In the genomic region with DNA sequence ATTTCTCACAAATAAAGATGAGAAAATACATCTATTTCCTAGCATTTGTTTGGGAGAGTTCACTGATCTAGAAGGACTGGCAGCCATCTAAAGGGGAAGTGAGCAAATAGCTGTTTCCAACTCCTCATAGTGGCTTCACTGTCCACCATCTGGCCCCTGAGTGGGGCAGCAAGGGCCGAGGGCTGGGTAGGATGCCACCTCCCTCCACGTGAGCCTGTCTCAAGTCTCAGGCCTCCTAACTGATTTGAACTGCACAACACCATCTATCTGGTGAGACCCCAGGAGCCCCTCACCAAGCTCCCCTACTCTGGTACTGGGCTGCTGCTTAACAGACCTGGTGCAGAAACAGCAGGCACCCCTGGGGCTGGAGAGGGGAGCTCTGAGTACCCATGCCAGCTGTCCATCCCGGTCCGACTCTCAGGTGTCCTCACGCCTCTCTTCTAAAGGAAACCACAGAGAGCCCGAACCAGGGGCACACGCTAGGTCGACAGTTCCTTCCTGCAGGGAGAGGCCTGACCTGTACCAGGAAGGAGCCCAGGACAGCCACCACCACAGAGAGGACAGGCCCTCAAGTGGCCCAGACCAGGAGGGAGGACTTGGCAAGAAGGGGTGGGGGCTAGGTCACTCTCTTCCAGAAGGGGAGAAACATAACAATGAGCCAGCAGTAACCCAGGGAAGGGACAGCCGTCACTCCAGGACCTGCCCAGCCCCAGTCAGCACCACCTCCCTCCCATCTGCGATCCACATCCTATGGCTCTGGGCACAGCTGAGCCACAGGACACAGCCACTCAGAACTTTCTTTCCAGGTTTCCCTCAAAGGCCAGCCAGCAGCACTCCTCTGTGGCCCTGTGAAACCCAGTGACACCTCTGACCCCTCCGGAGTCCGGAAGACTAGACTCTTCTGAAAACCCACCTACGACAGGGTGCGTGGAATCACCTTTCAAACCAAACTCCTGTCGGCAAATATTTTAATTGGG, we compare ENCODE assay signal across 1 cellular context.
TF ChIP-seq lines count a peak whose summit lies in the region.

No MANE protein-coding gene starts in this region.

TF ChIP-seq in WTC11, 78 proteins besides CTCF, POLR2A, EP300 and RAD21 (continued from another document):
- TF ChIP-seq, protein P1, sequence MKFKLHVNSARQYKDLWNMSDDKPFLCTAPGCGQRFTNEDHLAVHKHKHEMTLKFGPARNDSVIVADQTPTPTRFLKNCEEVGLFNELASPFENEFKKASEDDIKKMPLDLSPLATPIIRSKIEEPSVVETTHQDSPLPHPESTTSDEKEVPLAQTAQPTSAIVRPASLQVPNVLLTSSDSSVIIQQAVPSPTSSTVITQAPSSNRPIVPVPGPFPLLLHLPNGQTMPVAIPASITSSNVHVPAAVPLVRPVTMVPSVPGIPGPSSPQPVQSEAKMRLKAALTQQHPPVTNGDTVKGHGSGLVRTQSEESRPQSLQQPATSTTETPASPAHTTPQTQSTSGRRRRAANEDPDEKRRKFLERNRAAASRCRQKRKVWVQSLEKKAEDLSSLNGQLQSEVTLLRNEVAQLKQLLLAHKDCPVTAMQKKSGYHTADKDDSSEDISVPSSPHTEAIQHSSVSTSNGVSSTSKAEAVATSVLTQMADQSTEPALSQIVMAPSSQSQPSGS (CRISPR knock-in tag; IDR thresholded peaks at IDR 0.05; ENCODE audit: borderline replicate concordance, low read depth) = no peak
- TF ChIP-seq JAZF1 (CRISPR knock-in tag; IDR thresholded peaks at IDR 0.05) (no peak), RELA (CRISPR knock-in tag; IDR thresholded peaks at IDR 0.05; ENCODE audit: borderline replicate concordance) (no peak), CREM (CRISPR knock-in tag; IDR thresholded peaks at IDR 0.05) (no peak), MXD4 (CRISPR knock-in tag; IDR thresholded peaks at IDR 0.05; ENCODE audit: borderline replicate concordance) (no peak), NR2C2 (CRISPR knock-in tag; IDR thresholded peaks at IDR 0.05) (no peak), FOXP1 (CRISPR knock-in tag; IDR thresholded peaks at IDR 0.05; ENCODE audit: borderline replicate concordance) (no peak), ZNF416 (CRISPR knock-in tag; IDR thresholded peaks at IDR 0.05) (no peak)
- TF ChIP-seq, protein P2, sequence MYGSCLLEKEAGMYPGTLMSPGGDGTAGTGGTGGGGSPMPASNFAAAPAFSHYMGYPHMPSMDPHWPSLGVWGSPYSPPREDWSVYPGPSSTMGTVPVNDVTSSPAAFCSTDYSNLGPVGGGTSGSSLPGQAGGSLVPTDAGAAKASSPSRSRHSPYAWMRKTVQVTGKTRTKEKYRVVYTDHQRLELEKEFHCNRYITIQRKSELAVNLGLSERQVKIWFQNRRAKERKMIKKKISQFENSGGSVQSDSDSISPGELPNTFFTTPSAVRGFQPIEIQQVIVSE (CRISPR knock-in tag; IDR thresholded peaks at IDR 0.05; ENCODE audit: borderline replicate concordance) = no peak
- TF ChIP-seq, protein P3, sequence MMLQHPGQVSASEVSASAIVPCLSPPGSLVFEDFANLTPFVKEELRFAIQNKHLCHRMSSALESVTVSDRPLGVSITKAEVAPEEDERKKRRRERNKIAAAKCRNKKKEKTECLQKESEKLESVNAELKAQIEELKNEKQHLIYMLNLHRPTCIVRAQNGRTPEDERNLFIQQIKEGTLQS (CRISPR knock-in tag; conservative IDR thresholded peaks at IDR 0.05) = no peak
